ENCODE assay signal across 11 cellular contexts in genomic region chr7:108660465-108660864, GRCh38.
DNase-seq lines count a peak whose midpoint lies in the region; ATAC-seq, FAIRE-seq and TF ChIP-seq lines count a peak whose summit lies in the region.
"Had no signal": no experiment of that assay in that cellular context is flagged by ENCODE, and none has a peak within 500 bp of the region (broad histone marks: within the 10 kb centered on the region; RNA-seq: fewer than 3 reads in every experiment).

No MANE protein-coding gene starts in this region.

- H3K9ac ChIP-seq in H1 (replicated peaks in 1 of 4; ENCODE audit: extremely low read depth in 1 of 4, low read depth in 3 of 4, low read length in 3 of 4): no peak overlapping the region

- no peak overlapping the region for H3K4ac ChIP-seq in H1 (replicated peaks; ENCODE audit: insufficient read length, low read depth, low read length)

- no peaks in the 10 kb centered on the region for H3K79me2 ChIP-seq in H1 (ENCODE audit: control insufficient read depth in 1 of 2, insufficient read depth in 2 of 2, low read length in 2 of 2)

- no peak overlapping the region for H2AFZ ChIP-seq in H1 (ENCODE audit: low read length)

- no peak overlapping the region for H3K27ac ChIP-seq in H1 (ENCODE audit: low read depth, low read length)
- H3K27ac ChIP-seq: pancreas had no signal

- H3K4me3 Mint-ChIP-seq in osteocyte (ENCODE audit: unreplicated experiment): no peak overlapping the region

- no peak for FAIRE-seq in H1 (lab: Jason Lieb, UNC)
- FAIRE-seq: GM18507, pancreas had no signal

- H3K23ac ChIP-seq in H1 (ENCODE audit: insufficient read length): no peak overlapping the region

- no peaks in the 10 kb centered on the region for H3K36me3 Mint-ChIP-seq in osteocyte (ENCODE audit: unreplicated experiment)

- no peak overlapping the region for H3K4me2 ChIP-seq in H1 (ENCODE audit: insufficient read depth in 1 of 2, low read depth in 2 of 2, low read length in 2 of 2)

- H3K4me1 Mint-ChIP-seq in osteocyte (ENCODE audit: unreplicated experiment): no peaks in the 10 kb centered on the region

- H3K18ac ChIP-seq in H1 (ENCODE audit: extremely low read depth, low read length): no peak overlapping the region; the same call in 1 of the 2 replicates

- 65% methylated on average over 3 of the region's 3 CpGs; no CpG with 5 or more reads in 1 of the 2 experiments for WGBS in H1 (ENCODE audit: extremely low coverage in 1 of 2, insufficient coverage in 1 of 2, insufficient read length in 1 of 2, insufficient replicate concordance in 2 of 2, low coverage in 1 of 2, low lambda C conversion rate in 2 of 2, missing lambda C conversion rate in 1 of 2), 2 experiments

- no peak overlapping the region for H3K4me3 ChIP-seq in H1 (ENCODE audit: extremely low read depth in 1 of 4, insufficient read depth in 2 of 4, low read depth in 3 of 4, low read length in 4 of 4)
- H3K4me3 ChIP-seq: pancreas had no signal

- no peaks in the 10 kb centered on the region for H3K4me1 ChIP-seq in H1 (replicated peaks in 1 of 4; ENCODE audit: control insufficient read depth in 3 of 4, insufficient read depth in 4 of 4, low read length in 3 of 4)
- H3K4me1 ChIP-seq: pancreas had no signal

- no peak overlapping the region for H2BK5ac ChIP-seq in H1 (ENCODE audit: low read depth, low read length)

- peak; percentile 29 for DNase-seq in H4 (ENCODE audit: low spot score)
- peak; percentile 5 for DNase-seq in NCI-H2081 treated with DMSO at 0.1 percent for 48 hours (lab: John Stamatoyannopoulos, UW)
- DNase-seq in H1 (ENCODE audit: low read depth in 1 of 2, low spot score in 2 of 2): no peak
- no peak for DNase-seq in osteocyte (ENCODE audit: extremely low spot score, unreplicated experiment)
- no peak for DNase-seq in KG1 (lab: John Stamatoyannopoulos, UW)
- DNase-seq in anterior cingulate cortex (lab: John Stamatoyannopoulos, UW): no peak
- DNase-seq: activated naive CD4-positive, alpha-beta T cell treated with Interleukin-2 at 50 U/mL for 16 hours; pancreas; T1000 had no signal

- no peak overlapping the region for H3K56ac ChIP-seq in H1 (replicated peaks; ENCODE audit: insufficient read length, low read depth, low read length)

- TF ChIP-seq CTCF in H1 (IDR thresholded peaks at IDR 0.05; ENCODE audit: control extremely low read depth in 1 of 3, insufficient read depth in 1 of 3, low read depth in 1 of 3, low read length in 3 of 3): peak in 2 of 3 experiments; percentile 20 to 41; a peak in 2 of 4 replicates
- TF ChIP-seq CTCF in osteocyte (IDR thresholded peaks at IDR 0.05): peak; percentile 30

- no peak for ATAC-seq in HG03565 (IDR thresholded peaks at IDR 0.05; ENCODE audit: unreplicated experiment)

- no peak overlapping the region for H3K27ac Mint-ChIP-seq in osteocyte (ENCODE audit: unreplicated experiment)

- H3K23me2 ChIP-seq in H1 (ENCODE audit: low read depth, low read length): no peaks in the 10 kb centered on the region

- peaks cover 14% of the 10 kb centered on the region for H3K27me3 Mint-ChIP-seq in osteocyte (ENCODE audit: unreplicated experiment)

- H4K5ac ChIP-seq in H1 (ENCODE audit: insufficient read length, low read depth, low read length): no peak overlapping the region

- no peak overlapping the region for H2BK120ac ChIP-seq in H1 (replicated peaks; ENCODE audit: low read depth, low read length)

- CTCF ChIA-PET in H1 (lab: Charles Lee; ENCODE audit: partially characterized antibody): interaction anchor here (0.6 to 3.4 kb wide), 37 partner anchors 9 to 1851 kb away, joined by 3 to 16 read pairs (median 4); no protein-coding TSS in a partner anchor

- H4K20me1 ChIP-seq in H1 (replicated peaks in 1 of 2; ENCODE audit: control insufficient read depth in 1 of 2, insufficient read depth in 2 of 2, low read length in 2 of 2): no peaks in the 10 kb centered on the region

- TF ChIP-seq POLR2A in H1 (IDR thresholded peaks at IDR 0.05; ENCODE audit: control extremely low read depth in 1 of 2, low read depth in 2 of 2, low read length in 2 of 2): no peak

- no peak overlapping the region for H2AK5ac ChIP-seq in H1 (ENCODE audit: low read depth, low read length)

- H4K91ac ChIP-seq in H1 (replicated peaks; ENCODE audit: insufficient read length, low read length): no peak overlapping the region

- no peaks in the 10 kb centered on the region; a peak in 1 of 4 replicates for H3K9me3 ChIP-seq in H1 (ENCODE audit: insufficient read depth in 2 of 2, low read depth in 1 of 2, low read length in 1 of 2)
- H3K9me3 ChIP-seq: pancreas had no signal

- no peaks in the 10 kb centered on the region for H3K9me3 Mint-ChIP-seq in osteocyte (ENCODE audit: unreplicated experiment)

- H3K14ac ChIP-seq in H1 (ENCODE audit: insufficient read length): no peak overlapping the region

- POLR2A ChIA-PET in H1 (lab: Charles Lee; ENCODE audit: partially characterized antibody): no interaction called here

- H2BK12ac ChIP-seq in H1 (ENCODE audit: low read depth, low read length): no peak overlapping the region

- no peaks in the 10 kb centered on the region for H3K79me1 ChIP-seq in H1 (ENCODE audit: low read depth, low read length)

- no peak overlapping the region for H2BK20ac ChIP-seq in H1 (ENCODE audit: low read length)

- no peaks in the 10 kb centered on the region for H3K27me3 ChIP-seq in H1 (replicated peaks in 1 of 4; ENCODE audit: control insufficient read depth in 3 of 4, extremely low read depth in 1 of 4, insufficient read depth in 3 of 4, low read length in 3 of 4)
- H3K27me3 ChIP-seq: pancreas had no signal

- TF ChIP-seq EP300 in H1 (IDR thresholded peaks at IDR 0.05; ENCODE audit: borderline replicate concordance in 1 of 2, low read depth in 2 of 2, low read length in 2 of 2): no peak

- no peak overlapping the region for H2BK15ac ChIP-seq in H1 (ENCODE audit: low read length)

- TF ChIP-seq RAD21 in H1 (IDR thresholded peaks at IDR 0.05 in 1 of 2, conservative IDR thresholded peaks at IDR 0.05 in 1 of 2; ENCODE audit: low read depth in 2 of 2, low read length in 2 of 2): peak; percentile 79 to 81

- no peaks in the 10 kb centered on the region for H3K36me3 ChIP-seq in H1 (ENCODE audit: control insufficient read depth in 2 of 4, insufficient read depth in 4 of 4, low read length in 3 of 4)
- H3K36me3 ChIP-seq: pancreas had no signal

- no peak overlapping the region for H4K8ac ChIP-seq in H1 (ENCODE audit: extremely low read depth, insufficient read depth, low read length)

TF ChIP-seq in H1, 55 proteins besides CTCF, POLR2A, EP300 and RAD21 (continues in another document):
- no peak for TF ChIP-seq NANOG (IDR thresholded peaks at IDR 0.05; ENCODE audit: insufficient read depth, low read depth, low read length, poor library complexity, severe bottlenecking)
- TF ChIP-seq RBBP5 (IDR thresholded peaks at IDR 0.05; ENCODE audit: borderline replicate concordance, low read depth, low read length): no peak
- no peak for TF ChIP-seq SIX5 (IDR thresholded peaks at IDR 0.05; ENCODE audit: low read depth, low read length)
- no peak for TF ChIP-seq HDAC2 (IDR thresholded peaks at IDR 0.05; ENCODE audit: borderline replicate concordance in 1 of 2, low read depth in 2 of 2, low read length in 2 of 2)
- TF ChIP-seq TCF12 (IDR thresholded peaks at IDR 0.05; ENCODE audit: low read depth, low read length): no peak
- no peak for TF ChIP-seq CHD2 (IDR thresholded peaks at IDR 0.05; ENCODE audit: low read length)
- TF ChIP-seq MAFK (IDR thresholded peaks at IDR 0.05; ENCODE audit: low read depth, low read length): no peak
- no peak for TF ChIP-seq JUN (IDR thresholded peaks at IDR 0.05; ENCODE audit: low read depth, low read length)
- no peak for TF ChIP-seq ZNF274 (IDR thresholded peaks at IDR 0.05; ENCODE audit: borderline replicate concordance, extremely low read depth, low read length)

Comparison
In these comparisons a context has a peak if more than half of its experiments do, and no peak if none do; other contexts are left out.
1. DNase-seq: peak in H4 (single experiment) and NCI-H2081 treated with DMSO at 0.1 percent for 48 hours (single experiment); none in H1 (0 of 2), osteocyte (single experiment), KG1 (single experiment) and anterior cingulate cortex (0 of 58).